ENCODE assay signal across 8 cellular contexts in the genomic region with DNA sequence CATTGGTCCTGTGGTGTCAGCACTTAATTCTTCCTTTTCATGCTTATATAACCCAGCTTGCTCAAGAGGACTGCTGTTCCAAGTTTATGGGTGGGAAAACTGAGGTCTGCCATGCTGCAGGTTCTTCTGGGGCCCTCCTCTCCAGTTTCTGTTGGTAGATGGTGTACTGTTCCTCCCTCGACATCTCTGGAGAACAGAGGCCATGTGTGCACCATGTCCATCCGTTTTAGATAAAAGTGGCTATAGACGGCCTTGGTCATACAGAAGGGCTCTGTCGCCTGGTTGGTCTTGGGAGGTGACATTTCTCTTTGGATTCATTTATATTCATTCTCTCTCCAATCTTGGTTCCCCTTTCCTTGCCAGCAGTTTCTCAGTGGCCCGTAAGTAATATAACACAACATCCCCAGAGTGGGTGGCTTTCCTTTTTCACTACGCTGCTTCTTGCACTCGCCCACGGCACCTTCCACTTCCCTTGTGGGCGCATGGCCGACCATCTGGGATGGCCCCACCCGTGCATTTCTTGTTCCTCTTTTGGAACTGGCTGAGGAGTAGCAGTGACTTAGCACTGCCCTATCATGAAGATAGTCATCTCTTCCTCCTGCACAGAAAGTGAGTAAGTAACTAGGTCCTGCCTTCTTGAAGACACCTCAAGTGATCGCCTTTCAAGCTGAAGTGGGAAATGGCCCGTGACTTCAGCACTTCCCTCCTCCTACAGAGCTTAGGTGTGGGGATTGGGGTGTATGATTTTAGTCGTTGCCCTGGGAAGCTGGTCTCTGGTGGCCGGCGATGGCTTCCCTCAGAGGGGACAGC.
DNase-seq lines count a peak whose midpoint lies in the region; ATAC-seq and TF ChIP-seq lines count a peak whose summit lies in the region.

No MANE protein-coding gene starts in this region.

- H3K4me3 Mint-ChIP-seq in CD8-positive, alpha-beta T cell = no peak overlapping the region
- H3K4me3 Mint-ChIP-seq in activated naive CD8-positive, alpha-beta T cell = no peak overlapping the region
- no peak overlapping the region for H3K4me3 Mint-ChIP-seq in Calu3 (ENCODE audit: low read depth, unreplicated experiment)

- H3K36me3 ChIP-seq in CD8-positive, alpha-beta T cell (ENCODE audit: insufficient read depth, low read length) = no peaks in the 10 kb centered on the region
- peaks cover 32 to 41% of the 10 kb centered on the region in 2 donors for H3K36me3 ChIP-seq in mucosa of rectum (ENCODE audit: control insufficient read depth in 2 of 2, insufficient read depth in 2 of 2, low read length in 2 of 2)

- H3K9me3 ChIP-seq in CD8-positive, alpha-beta T cell (ENCODE audit: low read length) = no peaks in the 10 kb centered on the region
- H3K9me3 ChIP-seq in mucosa of rectum (ENCODE audit: control insufficient read depth in 2 of 2, low read length in 2 of 2) = no peaks in the 10 kb centered on the region

- POLR2A ChIA-PET in CD8-positive, alpha-beta T cell (lab: Charles Lee) = interaction anchor here (0.6 kb wide), 1 partner anchor 1983 kb away, joined by 6 read pairs; no protein-coding TSS in a partner anchor

- no peak overlapping the region for H3K27ac ChIP-seq in CD8-positive, alpha-beta T cell (ENCODE audit: low read depth, low read length)
- peak overlapping the region; percentile 70 to 76 for H3K27ac ChIP-seq in mucosa of rectum (ENCODE audit: low read depth in 2 of 2, low read length in 2 of 2)

- no peak for TF ChIP-seq CTCF in CD8-positive, alpha-beta T cell (IDR thresholded peaks at IDR 0.05)
- TF ChIP-seq CTCF in Calu3 (IDR thresholded peaks at IDR 0.05; ENCODE audit: unreplicated experiment) = no peak

- no peaks in the 10 kb centered on the region for H3K27me3 Mint-ChIP-seq in CD8-positive, alpha-beta T cell (ENCODE audit: low read depth)
- no peaks in the 10 kb centered on the region for H3K27me3 Mint-ChIP-seq in activated naive CD8-positive, alpha-beta T cell
- no peaks in the 10 kb centered on the region for H3K27me3 Mint-ChIP-seq in Calu3 (ENCODE audit: unreplicated experiment)

- H3K9ac ChIP-seq in mucosa of rectum (ENCODE audit: low read depth in 1 of 2, low read length in 2 of 2) = no peak overlapping the region

- BruUV-seq in Calu3 (replicated peaks; lab: Mats Ljungman, UMichigan) = no TSS peak

- H3K4me1 Mint-ChIP-seq in CD8-positive, alpha-beta T cell (ENCODE audit: low read depth) = peaks cover 20% of the 10 kb centered on the region
- H3K4me1 Mint-ChIP-seq in activated naive CD8-positive, alpha-beta T cell (ENCODE audit: low read depth) = peaks cover 26% of the 10 kb centered on the region
- H3K4me1 Mint-ChIP-seq in Calu3 (ENCODE audit: low read depth, unreplicated experiment) = peaks cover 18% of the 10 kb centered on the region

- H3K36me3 Mint-ChIP-seq in CD8-positive, alpha-beta T cell = peaks cover 68% of the 10 kb centered on the region
- peaks cover 14% of the 10 kb centered on the region for H3K36me3 Mint-ChIP-seq in activated naive CD8-positive, alpha-beta T cell
- peaks cover 5% of the 10 kb centered on the region for H3K36me3 Mint-ChIP-seq in Calu3 (ENCODE audit: insufficient read depth, unreplicated experiment)

- no peaks in the 10 kb centered on the region for H3K27me3 ChIP-seq in CD8-positive, alpha-beta T cell (ENCODE audit: insufficient read depth, low read length)
- H3K27me3 ChIP-seq in mucosa of rectum (ENCODE audit: control insufficient read depth in 2 of 2, insufficient read depth in 2 of 2, low read length in 2 of 2) = no peaks in the 10 kb centered on the region

- peaks cover 9% of the 10 kb centered on the region for H3K4me1 ChIP-seq in CD8-positive, alpha-beta T cell (ENCODE audit: insufficient read depth, low read length)
- peaks cover 8 to 22% of the 10 kb centered on the region in 2 donors for H3K4me1 ChIP-seq in mucosa of rectum (ENCODE audit: control insufficient read depth in 2 of 2, insufficient read depth in 2 of 2, low read length in 2 of 2)

- CTCF ChIA-PET in CD8-positive, alpha-beta T cell (lab: Charles Lee) = no interaction called here
- CTCF ChIA-PET in Calu3 (lab: Charles Lee) = interaction anchor here (0.6 to 1.1 kb wide), 2 partner anchors 30 to 55 kb away, joined by 3 read pairs; no protein-coding TSS in a partner anchor

- H3K4me3 ChIP-seq in CD8-positive, alpha-beta T cell (ENCODE audit: low read depth, low read length) = no peak overlapping the region
- peak overlapping the region in 1 of 2 donors; percentile 24 for H3K4me3 ChIP-seq in mucosa of rectum (ENCODE audit: low read length in 2 of 2)

- no peaks in the 10 kb centered on the region for H3K9me3 Mint-ChIP-seq in CD8-positive, alpha-beta T cell
- H3K9me3 Mint-ChIP-seq in activated naive CD8-positive, alpha-beta T cell (ENCODE audit: low read depth) = no peaks in the 10 kb centered on the region
- H3K9me3 Mint-ChIP-seq in Calu3 (ENCODE audit: low read depth, unreplicated experiment) = no peaks in the 10 kb centered on the region

- DNase-seq in CD8-positive, alpha-beta T cell = no peak
- no peak for DNase-seq in activated gamma-delta T cell treated with Interleukin-2 at 50 U/mL for 16 hours
- no peak for DNase-seq in NCI-H2171 treated with DMSO at 0.1 percent for 48 hours (lab: John Stamatoyannopoulos, UW)
- DNase-seq in Calu3 = no peak

- intact Hi-C loops in CD8-positive, alpha-beta T cell (cut with DNase I, micrococcal nuclease) = no loop called here
- intact Hi-C loops in Calu3 (cut with micrococcal nuclease; ENCODE audit: unreplicated experiment) = no loop called here

- ATAC-seq in CD8-positive, alpha-beta T cell = no peak
- ATAC-seq in GM19328 (IDR thresholded peaks at IDR 0.05; ENCODE audit: unreplicated experiment) (peak; percentile 92), HG03342 (IDR thresholded peaks at IDR 0.05; ENCODE audit: unreplicated experiment) (peak; percentile 89)

- H3K27ac Mint-ChIP-seq in CD8-positive, alpha-beta T cell = peak overlapping the region; percentile 60
- H3K27ac Mint-ChIP-seq in activated naive CD8-positive, alpha-beta T cell = peak overlapping the region; percentile 54
- H3K27ac Mint-ChIP-seq in Calu3 (ENCODE audit: unreplicated experiment) = no peak overlapping the region
